Comparison of ENCODE assay signal across 12 cellular contexts in genomic region chr3:132318451-132318850, GRCh38. TPM values are rescaled to one million over a fixed set of nuclear protein-coding genes. Genes with fewer than 3 reads are reported as not detected.
DNase-seq lines count a peak whose midpoint lies in the region; ATAC-seq, FAIRE-seq and TF ChIP-seq lines count a peak whose summit lies in the region.
"Had no signal": no experiment of that assay in that cellular context is flagged by ENCODE, and none has a peak within 500 bp of the region (broad histone marks: within the 10 kb centered on the region; RNA-seq: fewer than 3 reads in every experiment).

No MANE protein-coding gene starts in this region.

- 100% methylated on average over 1 of the region's 1 CpG for WGBS in mammary epithelial cell (ENCODE audit: low coverage, missing lambda C conversion rate)
- WGBS in H9 (ENCODE audit: extremely low coverage, insufficient read length, low lambda C conversion rate), result no CpG with 5 or more reads among the region's 1 CpG

- no peak for ATAC-seq in left lung

- in situ Hi-C loops in mammary epithelial cell (cut with MboI; ENCODE audit: low sequenced_read_pairs in 2 of 2), result no loop called here

- DNase-seq in AG08396 (ENCODE audit: low spot score) (peak; percentile 4), HT1080 (ENCODE audit: low read depth) (peak; percentile 18), mammary epithelial cell (peak; percentile 57), left lung (no peak), H9 (no peak), COLO668 (lab: John Stamatoyannopoulos, UW; ENCODE audit: unreplicated experiment) (no peak), H54 (ENCODE audit: insufficient read length, low spot score) (no peak), GM19240 (ENCODE audit: insufficient read length, low spot score) (no peak)
- DNase-seq: activated T-cell treated with anti-CD3 and anti-CD28 coated beads, Interleukin-2, amount 50 U/mL, for 24 hours; immature natural killer cell; nephron progenitor cell; WERI-Rb-1 had no signal

- H3K23me2 ChIP-seq in H9 (ENCODE audit: insufficient read length, low read depth, low read length, poor library complexity, severe bottlenecking), result no peaks in the 10 kb centered on the region

- H3K56ac ChIP-seq in H9 (ENCODE audit: insufficient read length, low read depth, low read length), result no peak overlapping the region

- no peak overlapping the region for H3K14ac ChIP-seq in H9 (ENCODE audit: insufficient read depth, low read length)

- no peak overlapping the region for H2AK5ac ChIP-seq in H9 (ENCODE audit: insufficient read length, low read length)

- no peak overlapping the region for H2BK5ac ChIP-seq in H9 (ENCODE audit: insufficient read length, low read length)

- H3K27me3 ChIP-seq in mammary epithelial cell (ENCODE audit: insufficient read depth, low read length), result no peaks in the 10 kb centered on the region
- H3K27me3 ChIP-seq in left lung, result no peaks in the 10 kb centered on the region
- H3K27me3 ChIP-seq in H9 (ENCODE audit: insufficient read depth, low read length), result no peaks in the 10 kb centered on the region

- no peaks in the 10 kb centered on the region for H3K9me3 ChIP-seq in mammary epithelial cell (replicated peaks; ENCODE audit: insufficient read depth, low read length)
- H3K9me3 ChIP-seq in left lung, result peaks cover 0 to 3% of the 10 kb centered on the region in 2 donors
- no peaks in the 10 kb centered on the region for H3K9me3 ChIP-seq in H9 (ENCODE audit: control insufficient read depth, low read depth, low read length)

- no peak overlapping the region for H4K5ac ChIP-seq in H9 (ENCODE audit: insufficient read length, low read depth, low read length)

- no peaks in the 10 kb centered on the region; a peak in 1 of 7 replicates for H3K36me3 Mint-ChIP-seq in H9 (ENCODE audit: insufficient read depth in 1 of 3, low read depth in 3 of 3)
- H3K36me3 Mint-ChIP-seq: immature natural killer cell had no signal

- no peak overlapping the region for H3K4me2 ChIP-seq in mammary epithelial cell (ENCODE audit: insufficient read depth, low read depth, low read length)
- no peak overlapping the region for H3K4me2 ChIP-seq in H9 (ENCODE audit: insufficient read depth, insufficient read length, low read length)

- H3K36me3 ChIP-seq in mammary epithelial cell (ENCODE audit: insufficient read depth, low read length) (no peaks in the 10 kb centered on the region), left lung (no peaks in the 10 kb centered on the region)
- H3K36me3 ChIP-seq: WERI-Rb-1 had no signal

- H2BK20ac ChIP-seq in H9 (ENCODE audit: low read depth, low read length, poor library complexity, severe bottlenecking), result no peak overlapping the region

- CTCF ChIA-PET in mammary epithelial cell (lab: Charles Lee; ENCODE audit: low non-redundant PET), result interaction anchor here (1.0 kb wide), 1 partner anchor 24 kb away, joined by 4 read pairs; no protein-coding TSS in a partner anchor

- no peak overlapping the region for H2BK15ac ChIP-seq in H9 (ENCODE audit: low read depth, low read length)

- H4K91ac ChIP-seq in H9 (ENCODE audit: insufficient read length, low read depth, low read length), result no peak overlapping the region

- H3K79me2 ChIP-seq in mammary epithelial cell (ENCODE audit: insufficient read depth, low read length), result no peaks in the 10 kb centered on the region
- no peaks in the 10 kb centered on the region for H3K79me2 ChIP-seq in H9 (ENCODE audit: insufficient read depth, low read length)

- dilution Hi-C loops in mammary epithelial cell (cut with HindIII; ENCODE audit: low sequenced_read_pairs), result no loop called here

- H3K9ac ChIP-seq in mammary epithelial cell (ENCODE audit: insufficient read depth, low read length) (no peak overlapping the region), H9 (ENCODE audit: extremely low read depth, insufficient read length, low read length) (no peak overlapping the region)

- peaks cover 13% of the 10 kb centered on the region for H3K4me1 ChIP-seq in mammary epithelial cell (ENCODE audit: insufficient read depth, low read length)
- H3K4me1 ChIP-seq in left lung, result peaks cover 0 to 48% of the 10 kb centered on the region in 2 donors
- peaks cover 2% of the 10 kb centered on the region for H3K4me1 ChIP-seq in H9 (ENCODE audit: insufficient read depth, low read length)

- H3K4me3 ChIP-seq in mammary epithelial cell (replicated peaks in 1 of 3; ENCODE audit: insufficient read depth in 1 of 3, low read depth in 2 of 3, low read length in 3 of 3) (no peak overlapping the region), left lung (peak overlapping the region in 1 of 2 donors; percentile 29)

- no TSS peak for BruUV-seq in mammary epithelial cell (replicated peaks; lab: Mats Ljungman, UMichigan)

- peaks cover 33 to 36% of the 10 kb centered on the region in 2 experiments for H3K4me1 Mint-ChIP-seq in H9
- H3K4me1 Mint-ChIP-seq: immature natural killer cell had no signal

- H3K4me3 Mint-ChIP-seq in H9, result 0 out of 5 replicates have a peak overlapping the region, but pooled peaks of 1 of the 2 experiments have one; percentile 6
- H3K4me3 Mint-ChIP-seq: activated T-cell treated with anti-CD3 and anti-CD28 coated beads, Interleukin-2, amount 50 U/mL, for 24 hours; immature natural killer cell; nephron progenitor cell had no signal

- H3T11ph ChIP-seq in H9 (ENCODE audit: low read length), result no peak overlapping the region

- no peak overlapping the region for H2BK120ac ChIP-seq in H9 (ENCODE audit: low read depth, low read length, poor library complexity, severe bottlenecking)

- no peak for TF ChIP-seq POLR2A in H54 (IDR thresholded peaks at IDR 0.05; ENCODE audit: low read depth, low read length)

- H3K23ac ChIP-seq in H9 (ENCODE audit: insufficient read length, low read depth, low read length), result no peak overlapping the region

- no peak for FAIRE-seq in H54 (lab: Jason Lieb, UNC)

- H3K27ac Mint-ChIP-seq in H9, result peak overlapping the region in 1 of 3 experiments; percentile 67; a peak in 2 of 7 replicates
- H3K27ac Mint-ChIP-seq: activated T-cell treated with anti-CD3 and anti-CD28 coated beads, Interleukin-2, amount 50 U/mL, for 24 hours; immature natural killer cell; nephron progenitor cell had no signal

- H3K18ac ChIP-seq in H9 (ENCODE audit: insufficient read length, low read depth, low read length), result no peak overlapping the region

- H4K20me1 ChIP-seq in mammary epithelial cell (ENCODE audit: insufficient read depth, low read length) (no peaks in the 10 kb centered on the region), H9 (ENCODE audit: control insufficient read depth, insufficient read depth, insufficient read length) (no peaks in the 10 kb centered on the region)

- H3K4ac ChIP-seq in H9 (ENCODE audit: low read depth, low read length), result no peak overlapping the region

- H3K79me1 ChIP-seq in H9 (ENCODE audit: insufficient read depth, low read depth, low read length, poor library complexity, severe bottlenecking), result no peaks in the 10 kb centered on the region

- intact Hi-C loops in mammary epithelial cell (cut with micrococcal nuclease) (no loop called here), left lung (cut with DNase I) (no loop called here)

- H3K27ac ChIP-seq in mammary epithelial cell (ENCODE audit: insufficient read depth, low read depth, low read length) (no peak overlapping the region), left lung (peak overlapping the region; percentile 84 to 88), H9 (ENCODE audit: insufficient read length, low read depth, low read length) (no peak overlapping the region)
- H3K27ac ChIP-seq: WERI-Rb-1 had no signal

- no peak overlapping the region for H2BK12ac ChIP-seq in H9 (ENCODE audit: insufficient read length, low read depth, low read length)

- H2AFZ ChIP-seq in mammary epithelial cell (ENCODE audit: low read depth, low read length) (no peak overlapping the region), H9 (ENCODE audit: low read length) (no peak overlapping the region)

- no peaks in the 10 kb centered on the region for H3K9me3 Mint-ChIP-seq in H9
- H3K9me3 Mint-ChIP-seq: activated T-cell treated with anti-CD3 and anti-CD28 coated beads, Interleukin-2, amount 50 U/mL, for 24 hours; immature natural killer cell had no signal

- TF ChIP-seq CTCF in mammary epithelial cell (conservative IDR thresholded peaks at IDR 0.05 in 1 of 2, IDR thresholded peaks at IDR 0.05 in 1 of 2; ENCODE audit: extremely low read depth in 1 of 2, insufficient read depth in 1 of 2, low read depth in 1 of 2, low read length in 2 of 2), result no peak
- TF ChIP-seq CTCF in left lung (IDR thresholded peaks at IDR 0.05), result no peak
- no peak for TF ChIP-seq CTCF in H9 (conservative IDR thresholded peaks at IDR 0.05)

- H4K8ac ChIP-seq in H9 (replicated peaks; ENCODE audit: insufficient read length, low read depth, low read length), result no peak overlapping the region

- H3K27me3 Mint-ChIP-seq in H9 (ENCODE audit: low read depth), result no peaks in the 10 kb centered on the region

RNA-seq across cellular contexts. Expression of gene ACP3, which starts 1.2 kb away (rescaled TPM):
- total RNA-seq in HT1080 (2014; rRNA removed; shearing (Covaris generic)), result 2.3 TPM in 1 of 2 replicates, not detected in the other
- 0.02 TPM in 2 replicates for polyA plus RNA-seq in HT1080 (2015; cell fraction: cytosol; rRNA removed)
- 0.26 TPM in 1 of 2 replicates, not detected in the other for polyA plus RNA-seq in HT1080 (2015; cell fraction: nucleus; rRNA removed)
- under 1 TPM in 1 of 2 donors, not detected in 1; 0.33 TPM for total RNA-seq in mammary epithelial cell
- polyA plus RNA-seq in mammary epithelial cell, result 0.48 TPM
- not detected for polyA minus RNA-seq in mammary epithelial cell
- total RNA-seq in left lung, result 10 to 100 TPM; 11.9 to 24.3 TPM
- total RNA-seq in H9 (2021), result 0.17 and 0.39 TPM in 2 replicates

Comparison
In these comparisons a context has a peak if more than half of its experiments do, and no peak if none do; other contexts are left out.
1. DNase-seq: peak in AG08396 (single experiment), HT1080 (single experiment) and mammary epithelial cell (single experiment); none in left lung (0 of 2), H9 (single experiment), COLO668 (single experiment), H54 (single experiment) and GM19240 (single experiment).
2. H3K27ac ChIP-seq: peak in left lung (2 of 2); none in mammary epithelial cell (single experiment) and H9 (single experiment).